ENCODE assay signal across 20 cellular contexts in genomic region chr4:186698525-186698924, GRCh38. TPM values are rescaled to one million over a fixed set of nuclear protein-coding genes. Genes with fewer than 3 reads are reported as not detected.
A peak's percentile ranks its signal among the peaks of the same experiment; 100 is the strongest.
DNase-seq lines count a peak whose midpoint lies in the region; ATAC-seq and TF ChIP-seq lines count a peak whose summit lies in the region.
"Had no signal": no experiment of that assay in that cellular context is flagged by ENCODE, and none has a peak within 500 bp of the region (broad histone marks: within the 10 kb centered on the region; RNA-seq: fewer than 3 reads in every experiment).

No MANE protein-coding gene starts in this region.

- TF ChIP-seq CTCF in brain (conservative IDR thresholded peaks at IDR 0.05) (no peak), nephron progenitor cell (IDR thresholded peaks at IDR 0.05) (no peak), tibial artery (IDR thresholded peaks at IDR 0.05) (no peak)

- DNase-seq in right cardiac atrium (no peak), left ventricle myocardium superior (no peak), nephron progenitor cell (no peak), tibial artery (no peak), NCI-H1417 treated with DMSO at 0.1 percent for 48 hours (lab: John Stamatoyannopoulos, UW) (no peak)
- DNase-seq: CD8-positive, alpha-beta T cell; GM23248; KBM-7; MV-4-11; NCI-H1417; NCI-H187 treated with DMSO at 0.1 percent for 48 hours; NCI-H2227 treated with DMSO at 0.1 percent for 48 hours; NCI-H774; OCI-M1; SHP77 treated with DMSO at 0.1 percent for 48 hours; SK-N-SH had no signal

- H3K4me1 Mint-ChIP-seq in brain (peaks cover 76% of the 10 kb centered on the region), nephron progenitor cell (peaks cover 45% of the 10 kb centered on the region)

- peak overlapping the region in 1 of 5 experiments; percentile 42 for H3K4me3 Mint-ChIP-seq in brain
- H3K4me3 Mint-ChIP-seq in nephron progenitor cell, result no peak overlapping the region
- H3K4me3 Mint-ChIP-seq: CD8-positive, alpha-beta T cell had no signal

- 90% methylated on average over 17 of the region's 17 CpGs for WGBS in right cardiac atrium

- peak overlapping the region in 3 of 5 experiments; percentile 52 to 95 (median 63) for H3K27ac Mint-ChIP-seq in brain
- peak overlapping the region; percentile 75 for H3K27ac Mint-ChIP-seq in nephron progenitor cell
- H3K27ac Mint-ChIP-seq: CD8-positive, alpha-beta T cell had no signal

- H3K9me3 ChIP-seq in right cardiac atrium (ENCODE audit: control insufficient read depth, low read length) (no peaks in the 10 kb centered on the region), tibial artery (no peaks in the 10 kb centered on the region)
- H3K9me3 ChIP-seq: A549, SK-N-SH had no signal

- peaks cover 62% of the 10 kb centered on the region for H3K36me3 Mint-ChIP-seq in brain
- peaks cover 93% of the 10 kb centered on the region for H3K36me3 Mint-ChIP-seq in nephron progenitor cell (ENCODE audit: low read depth)
- H3K36me3 Mint-ChIP-seq: CD8-positive, alpha-beta T cell had no signal

- peaks cover 16% of the 10 kb centered on the region for H3K4me1 ChIP-seq in right cardiac atrium (ENCODE audit: control insufficient read depth, insufficient read depth, low read length)
- H3K4me1 ChIP-seq in tibial artery, result peaks cover 0 to 75% (median 44%) of the 10 kb centered on the region in 4 donors

- peaks cover 0 to 8% (median 4%) of the 10 kb centered on the region in 5 experiments for H3K9me3 Mint-ChIP-seq in brain
- H3K9me3 Mint-ChIP-seq in nephron progenitor cell, result peaks cover 40% of the 10 kb centered on the region

- H3K27me3 ChIP-seq in right cardiac atrium (ENCODE audit: control insufficient read depth, insufficient read depth), result no peaks in the 10 kb centered on the region
- no peaks in the 10 kb centered on the region for H3K27me3 ChIP-seq in tibial artery

- ATAC-seq in right cardiac atrium (no peak), left ventricle myocardium superior (no peak), GM21360 (IDR thresholded peaks at IDR 0.05; ENCODE audit: unreplicated experiment) (no peak), GM19324 (IDR thresholded peaks at IDR 0.05; ENCODE audit: low FRiP score, unreplicated experiment) (no peak)
- ATAC-seq: A549; CD8-positive, alpha-beta T cell had no signal

- peak overlapping the region; percentile 44 for H3K27ac ChIP-seq in right cardiac atrium (ENCODE audit: low read length)
- H3K27ac ChIP-seq in tibial artery, result peak overlapping the region; percentile 85 to 86
- H3K27ac ChIP-seq: A549 had no signal

- no peaks in the 10 kb centered on the region for H3K36me3 ChIP-seq in tibial artery

- intact Hi-C loops in right cardiac atrium (cut with DNase I) (no loop called here), left ventricle myocardium superior (cut with micrococcal nuclease) (no loop called here), tibial artery (cut with DNase I; ENCODE audit: low total_unique reads) (no loop called here)

- H3K27me3 Mint-ChIP-seq in brain (no peaks in the 10 kb centered on the region), nephron progenitor cell (ENCODE audit: low read depth, poor library complexity) (no peaks in the 10 kb centered on the region)

- H3K4me3 ChIP-seq in right cardiac atrium (ENCODE audit: low read length) (no peak overlapping the region), tibial artery (no peak overlapping the region)
- H3K4me3 ChIP-seq: A549, GM23248 had no signal

RNA-seq across cellular contexts. Expression of gene FAT1, which starts 25.1 kb away (rescaled TPM):
- total RNA-seq in right cardiac atrium (10 to 100 TPM; 76.7 to 95.2 (median 82.9) TPM), left ventricle myocardium superior (61.8 TPM)
- polyA plus RNA-seq in right cardiac atrium (29.7 TPM), brain (ENCODE audit: insufficient read depth, low read depth, low replicate concordance) (16.9 TPM)
- total RNA-seq: CD8-positive, alpha-beta T cell had no signal
